In genomic region chr20:2688041-2688591, GRCh38 we compare ENCODE assay signal across 9 cellular contexts. TPM values are rescaled to one million over a fixed set of nuclear protein-coding genes. Genes with fewer than 3 reads are reported as not detected.
A peak's percentile ranks its signal among the peaks of the same experiment; 100 is the strongest.
DNase-seq lines count a peak whose midpoint lies in the region; ATAC-seq and TF ChIP-seq lines count a peak whose summit lies in the region.
"Had no signal": no experiment of that assay in that cellular context is flagged by ENCODE, and none has a peak within 500 bp of the region (broad histone marks: within the 10 kb centered on the region; RNA-seq: fewer than 3 reads in every experiment).

No MANE protein-coding gene starts in this region.

- H3K36me3 Mint-ChIP-seq in activated CD4-positive, alpha-beta T cell treated with anti-CD3 and anti-CD28 coated beads, Interleukin-2, amount 10 ng/mL, durations not matched to agents 7 days and 5 days (ENCODE audit: low read depth), result no peaks in the 10 kb centered on the region
- H3K36me3 Mint-ChIP-seq in stimulated activated naive B cell treated with anti-CD40 and anti-IgM and Interleukin-4, amounts not matched to agents 10 μg/mL and 1 μg/mL and 100 μg/mL, for 72 hours, result peaks cover 3 to 5% of the 10 kb centered on the region in 2 donors

- H3K4me3 Mint-ChIP-seq in activated CD4-positive, alpha-beta T cell treated with anti-CD3 and anti-CD28 coated beads, Interleukin-2, amount 10 ng/mL, durations not matched to agents 7 days and 5 days, result peak overlapping the region; percentile 11
- H3K4me3 Mint-ChIP-seq in stimulated activated naive B cell treated with anti-CD40 and anti-IgM and Interleukin-4, amounts not matched to agents 10 μg/mL and 1 μg/mL and 100 μg/mL, for 72 hours, result no peak overlapping the region
- H3K4me3 Mint-ChIP-seq: dendritic cell treated with granulocyte-macrophage colony-stimulating factor and Interleukin-4, amounts not matched to agents 40 ng/mL and 50 ng/mL, for 4 days had no signal

- H3K4me3 ChIP-seq in dorsolateral prefrontal cortex, result peak overlapping the region in 2 of 59 donors; percentile 1 to 2
- H3K4me3 ChIP-seq in mucosa of descending colon, result no peak overlapping the region

- H3K9me3 Mint-ChIP-seq in activated CD4-positive, alpha-beta T cell treated with anti-CD3 and anti-CD28 coated beads, Interleukin-2, amount 10 ng/mL, durations not matched to agents 7 days and 5 days, result no peaks in the 10 kb centered on the region
- H3K9me3 Mint-ChIP-seq in stimulated activated naive B cell treated with anti-CD40 and anti-IgM and Interleukin-4, amounts not matched to agents 10 μg/mL and 1 μg/mL and 100 μg/mL, for 72 hours, result no peaks in the 10 kb centered on the region
- H3K9me3 Mint-ChIP-seq: dendritic cell treated with granulocyte-macrophage colony-stimulating factor and Interleukin-4, amounts not matched to agents 40 ng/mL and 50 ng/mL, for 4 days had no signal

- POLR2A ChIA-PET in activated CD4-positive, alpha-beta T cell treated with anti-CD3 and anti-CD28 coated beads, Interleukin-2, amount 10 ng/mL, durations not matched to agents 7 days and 5 days (lab: Charles Lee), result interaction anchor here (1.1 kb wide), 1 partner anchor 53 kb away, joined by 4 read pairs; no protein-coding TSS in a partner anchor

- H3K36me3 ChIP-seq in ES-I3 (ENCODE audit: insufficient read depth, low read length) (no peaks in the 10 kb centered on the region), mucosa of descending colon (ENCODE audit: low read depth) (no peaks in the 10 kb centered on the region)

- H3K9me3 ChIP-seq in ES-I3 (ENCODE audit: control insufficient read depth, insufficient read depth, low read length) (no peaks in the 10 kb centered on the region; the same call in 1 of the 2 replicates), mucosa of descending colon (no peaks in the 10 kb centered on the region)

- CTCF ChIA-PET in activated CD4-positive, alpha-beta T cell treated with anti-CD3 and anti-CD28 coated beads, Interleukin-2, amount 10 ng/mL, durations not matched to agents 7 days and 5 days (lab: Charles Lee), result interaction anchor here (0.6 to 4.0 kb wide), 19 partner anchors 9 to 357 kb away, joined by 3 to 34 read pairs (median 3); no protein-coding TSS in a partner anchor

- no peaks in the 10 kb centered on the region; the same call in 1 of the 2 replicates for H3K4me1 ChIP-seq in ES-I3 (ENCODE audit: insufficient read depth, low read length)
- H3K4me1 ChIP-seq in mucosa of descending colon (ENCODE audit: low read depth), result no peaks in the 10 kb centered on the region

- ATAC-seq in mucosa of descending colon (peak; percentile 86), HG02981 (IDR thresholded peaks at IDR 0.05; ENCODE audit: unreplicated experiment) (no peak)
- ATAC-seq in stimulated activated naive B cell treated with anti-CD40 and anti-IgM and Interleukin-4, amounts not matched to agents 10 μg/mL and 1 μg/mL and 100 μg/mL, for 72 hours (replicated peaks), result peak; percentile 64 to 65

- H3K9ac ChIP-seq in ES-I3 (ENCODE audit: low read depth, low read length), result peak overlapping the region; percentile 4; the same call in 1 of the 2 replicates

- H3K27ac ChIP-seq in dorsolateral prefrontal cortex, result no peak overlapping the region

- H3K27me3 ChIP-seq in dorsolateral prefrontal cortex, result peaks cover 0 to 6% (median 0%) of the 10 kb centered on the region in 45 donors

- peak; percentile 75 for DNase-seq in NAMALWA (ENCODE audit: low spot score)
- peak; percentile 83 for DNase-seq in activated CD4-positive, alpha-beta T cell treated with anti-CD3 and anti-CD28 coated beads, Interleukin-2, amount 10 ng/mL, durations not matched to agents 7 days and 5 days
- peak in 7 of 10 donors; percentile 43 to 77 (median 57) for DNase-seq in dorsolateral prefrontal cortex
- peak; percentile 67 to 69 (median 68) for DNase-seq in mucosa of descending colon
- peak; percentile 27 for DNase-seq in stimulated activated naive B cell treated with anti-CD40 and anti-IgM and Interleukin-4, amounts not matched to agents 10 μg/mL and 1 μg/mL and 100 μg/mL, for 72 hours
- DNase-seq in SW 1271 (lab: John Stamatoyannopoulos, UW), result no peak

- intact Hi-C loops in dorsolateral prefrontal cortex (cut with DNase I) (loop anchor here in 1 of 2 donors (2.0 kb wide), 1 partner anchor 55 kb away; no protein-coding TSS in a partner anchor), mucosa of descending colon (cut with DNase I, micrococcal nuclease) (no loop called here)

- H3K4me1 Mint-ChIP-seq in activated CD4-positive, alpha-beta T cell treated with anti-CD3 and anti-CD28 coated beads, Interleukin-2, amount 10 ng/mL, durations not matched to agents 7 days and 5 days, result peaks cover 26% of the 10 kb centered on the region
- H3K4me1 Mint-ChIP-seq in stimulated activated naive B cell treated with anti-CD40 and anti-IgM and Interleukin-4, amounts not matched to agents 10 μg/mL and 1 μg/mL and 100 μg/mL, for 72 hours, result peaks cover 11 to 20% of the 10 kb centered on the region in 2 donors

- peak; percentile 14 to 87 (median 70) for TF ChIP-seq CTCF in dorsolateral prefrontal cortex (IDR thresholded peaks at IDR 0.05 in 54 of 56, conservative IDR thresholded peaks at IDR 0.05 in 2 of 56; ENCODE audit: low read depth in 1 of 56, partially characterized antibody in 56 of 56)
- TF ChIP-seq CTCF in mucosa of descending colon (IDR thresholded peaks at IDR 0.05), result peak; percentile 46

- peaks cover 42% of the 10 kb centered on the region for H3K27me3 Mint-ChIP-seq in activated CD4-positive, alpha-beta T cell treated with anti-CD3 and anti-CD28 coated beads, Interleukin-2, amount 10 ng/mL, durations not matched to agents 7 days and 5 days
- peaks cover 52 to 54% of the 10 kb centered on the region in 2 donors for H3K27me3 Mint-ChIP-seq in stimulated activated naive B cell treated with anti-CD40 and anti-IgM and Interleukin-4, amounts not matched to agents 10 μg/mL and 1 μg/mL and 100 μg/mL, for 72 hours

- peak overlapping the region; percentile 6 for H3K27ac Mint-ChIP-seq in activated CD4-positive, alpha-beta T cell treated with anti-CD3 and anti-CD28 coated beads, Interleukin-2, amount 10 ng/mL, durations not matched to agents 7 days and 5 days
- H3K27ac Mint-ChIP-seq in stimulated activated naive B cell treated with anti-CD40 and anti-IgM and Interleukin-4, amounts not matched to agents 10 μg/mL and 1 μg/mL and 100 μg/mL, for 72 hours, result no peak overlapping the region
- H3K27ac Mint-ChIP-seq: dendritic cell treated with granulocyte-macrophage colony-stimulating factor and Interleukin-4, amounts not matched to agents 40 ng/mL and 50 ng/mL, for 4 days had no signal

RNA-seq across cellular contexts. Expression of gene EBF4, which starts 4.5 kb away (rescaled TPM):
- total RNA-seq in activated CD4-positive, alpha-beta T cell treated with anti-CD3 and anti-CD28 coated beads, Interleukin-2, amount 10 ng/mL, durations not matched to agents 7 days and 5 days, result under 1 TPM; 0.27 to 0.64 TPM
- total RNA-seq in dorsolateral prefrontal cortex (10 to 100 TPM in 119 of 120 experiments, 1 to 10 TPM in 1; 9.9 to 43.0 (median 23.9) TPM), mucosa of descending colon (10 to 100 TPM in 1 of 3 donors, 1 to 10 TPM in 2; 3.6 to 53.3 (median 4.5) TPM)

RNA-seq across cellular contexts. Expression of gene IDH3B, which starts 24.1 kb away (rescaled TPM):
- 100 to 1,000 TPM; 100 to 103 TPM for total RNA-seq in activated CD4-positive, alpha-beta T cell treated with anti-CD3 and anti-CD28 coated beads, Interleukin-2, amount 10 ng/mL, durations not matched to agents 7 days and 5 days
- 100 to 1,000 TPM in 60 of 120 experiments, 10 to 100 TPM in 60; 56.2 to 127 (median 100.0) TPM for total RNA-seq in dorsolateral prefrontal cortex
- 100 to 1,000 TPM; 112 to 128 (median 123) TPM for total RNA-seq in mucosa of descending colon

RNA-seq across cellular contexts. Expression of gene NOP56, which starts 35.7 kb away (rescaled TPM):
- total RNA-seq in activated CD4-positive, alpha-beta T cell treated with anti-CD3 and anti-CD28 coated beads, Interleukin-2, amount 10 ng/mL, durations not matched to agents 7 days and 5 days, result 100 to 1,000 TPM; 382 to 387 TPM
- 100 to 1,000 TPM in 119 of 120 experiments, 10 to 100 TPM in 1; 70.3 to 199 (median 141) TPM for total RNA-seq in dorsolateral prefrontal cortex
- total RNA-seq in mucosa of descending colon, result 100 to 1,000 TPM in 2 of 3 donors, 10 to 100 TPM in 1; 80.8 to 116 (median 107) TPM

Comparison
In these comparisons a context has a peak if more than half of its experiments do, and no peak if none do; other contexts are left out.
1. DNase-seq: peak in NAMALWA (single experiment), activated CD4-positive, alpha-beta T cell treated with anti-CD3 and anti-CD28 coated beads, Interleukin-2, amount 10 ng/mL, durations not matched to agents 7 days and 5 days (single experiment), dorsolateral prefrontal cortex (7 of 10), mucosa of descending colon (3 of 3) and stimulated activated naive B cell treated with anti-CD40 and anti-IgM and Interleukin-4, amounts not matched to agents 10 μg/mL and 1 μg/mL and 100 μg/mL, for 72 hours (single experiment); none in SW 1271 (0 of 2).